Comparison of ENCODE assay signal across 23 cellular contexts in genomic region chr9:104871961-104872527, GRCh38. TPM values are rescaled to one million over a fixed set of nuclear protein-coding genes. Genes with fewer than 3 reads are reported as not detected.
DNase-seq lines count a peak whose midpoint lies in the region; ATAC-seq, FAIRE-seq and TF ChIP-seq lines count a peak whose summit lies in the region.
"Had no signal": no experiment of that assay in that cellular context is flagged by ENCODE, and none has a peak within 500 bp of the region (broad histone marks: within the 10 kb centered on the region; RNA-seq: fewer than 3 reads in every experiment).

No MANE protein-coding gene starts in this region.

- ATAC-seq in HepG2 (no peak), HG02759 (IDR thresholded peaks at IDR 0.05; ENCODE audit: unreplicated experiment) (no peak)
- ATAC-seq: mucosa of descending colon had no signal

- peaks cover 79% of the 10 kb centered on the region for H3K36me3 ChIP-seq in BLaER1
- H3K36me3 ChIP-seq in adrenal gland (replicated peaks in 1 of 2) = peaks cover 0 to 54% of the 10 kb centered on the region in 2 donors
- H3K36me3 ChIP-seq in HepG2 (replicated peaks in 1 of 2; ENCODE audit: control insufficient read depth in 1 of 2, insufficient read depth in 2 of 2, low read length in 2 of 2) = peaks cover 31 to 82% of the 10 kb centered on the region in 2 experiments
- H3K36me3 ChIP-seq in rectal smooth muscle tissue (ENCODE audit: control insufficient read depth, insufficient read depth, low read length) = peaks cover 3% of the 10 kb centered on the region
- H3K36me3 ChIP-seq in SJCRH30 = no peaks in the 10 kb centered on the region
- H3K36me3 ChIP-seq in esophagus muscularis mucosa = peaks cover 3 to 56% (median 26%) of the 10 kb centered on the region in 4 donors
- H3K36me3 ChIP-seq in ascending aorta = peaks cover 0 to 7% of the 10 kb centered on the region in 2 donors
- H3K36me3 ChIP-seq: colonic mucosa, prostate gland had no signal

- peaks cover 19% of the 10 kb centered on the region; the same call in 1 of the 2 replicates for H3K9me3 ChIP-seq in BLaER1
- no peaks in the 10 kb centered on the region for H3K9me3 ChIP-seq in adrenal gland (replicated peaks in 1 of 3)
- H3K9me3 ChIP-seq in HepG2 (ENCODE audit: low read length) = no peaks in the 10 kb centered on the region
- no peaks in the 10 kb centered on the region for H3K9me3 ChIP-seq in SJCRH30 (replicated peaks)
- H3K9me3 ChIP-seq in esophagus muscularis mucosa = no peaks in the 10 kb centered on the region
- no peaks in the 10 kb centered on the region for H3K9me3 ChIP-seq in ascending aorta
- H3K9me3 ChIP-seq: colonic mucosa, heart left ventricle, mucosa of descending colon, prostate gland, tibial nerve had no signal

- H4K20me1 ChIP-seq in BLaER1 = peaks cover 98% of the 10 kb centered on the region
- peaks cover 22% of the 10 kb centered on the region; the same call in 1 of the 2 replicates for H4K20me1 ChIP-seq in HepG2 (ENCODE audit: insufficient read depth, low read length)

- TF ChIP-seq EP300 in HepG2 (IDR thresholded peaks at IDR 0.05; ENCODE audit: low read depth in 2 of 2, low read length in 2 of 2) = no peak
- TF ChIP-seq EP300 in HepG2 (CRISPR knock-in tag; IDR thresholded peaks at IDR 0.05; ENCODE audit: borderline replicate concordance) = no peak
- TF ChIP-seq EP300 in esophagus muscularis mucosa (IDR thresholded peaks at IDR 0.05) = no peak

- no peak overlapping the region for H2AFZ ChIP-seq in HepG2 (ENCODE audit: low read length)

- no peak for TF ChIP-seq RAD21 in HepG2 (CRISPR knock-in tag; IDR thresholded peaks at IDR 0.05)

- POLR2A ChIA-PET in HepG2 (lab: Yijun Ruan, JAX) = no interaction called here

- H3K4me2 ChIP-seq in BLaER1 (peak overlapping the region; percentile 53; the same call in 1 of the 2 replicates), HepG2 (ENCODE audit: low read depth, low read length) (no peak overlapping the region)

- in situ Hi-C loops in HepG2 (cut with HindIII; ENCODE audit: extremely low pct_ligation_motif_present, low pct_unique_long_range_greater_than_20kb) = no loop called here

- CTCF ChIA-PET in HepG2 (lab: Yijun Ruan, JAX; ENCODE audit: low intra/inter-chr PET ratio, low total read pairs) = no interaction called here

- WGBS in adrenal gland, 4 donors = 73 to 82% (median 76%) methylated on average over 5 of the region's 5 CpGs
- WGBS in HepG2 (ENCODE audit: low lambda C conversion rate) = 78% methylated on average over 5 of the region's 5 CpGs
- WGBS in esophagus muscularis mucosa = 82% methylated on average over 5 of the region's 5 CpGs

- H3K27ac ChIP-seq in BLaER1 (no peak overlapping the region), adrenal gland (peak overlapping the region; percentile 65 to 93 (median 86)), HepG2 (ENCODE audit: extremely low read length, insufficient read depth, low read length) (no peak overlapping the region), rectal smooth muscle tissue (ENCODE audit: low read depth, low read length) (peak overlapping the region; percentile 78), SJCRH30 (no peak overlapping the region), esophagus muscularis mucosa (replicated peaks in 1 of 4) (peak overlapping the region in 2 of 4 donors; percentile 67 to 80), ascending aorta (no peak overlapping the region)
- H3K27ac ChIP-seq: colonic mucosa, VCaP had no signal

- intact Hi-C loops in adrenal gland (cut with DNase I) (no loop called here), HepG2 (cut with micrococcal nuclease; ENCODE audit: unreplicated experiment) (no loop called here), esophagus muscularis mucosa (cut with DNase I) (loop anchor here (5.0 kb wide), 1 partner anchor 45 kb away; no protein-coding TSS in a partner anchor), ascending aorta (cut with DNase I) (no loop called here)

- no peak for FAIRE-seq in HepG2 (lab: Jason Lieb, UNC)
- FAIRE-seq: endometrium had no signal

- BruUV-seq in HepG2 (replicated peaks; lab: Mats Ljungman, UMichigan) = TSS peak; percentile 4

- H3K9ac ChIP-seq in BLaER1 (no peak overlapping the region), HepG2 (ENCODE audit: insufficient read depth, low read depth, low read length) (no peak overlapping the region), rectal smooth muscle tissue (ENCODE audit: low read length) (no peak overlapping the region)

- no peaks in the 10 kb centered on the region for H3K27me3 ChIP-seq in BLaER1
- H3K27me3 ChIP-seq in adrenal gland = no peaks in the 10 kb centered on the region
- no peaks in the 10 kb centered on the region for H3K27me3 ChIP-seq in HepG2 (ENCODE audit: control insufficient read depth in 1 of 2, insufficient read depth in 2 of 2, low read length in 2 of 2)
- H3K27me3 ChIP-seq in rectal smooth muscle tissue (ENCODE audit: control insufficient read depth, insufficient read depth, low read length) = no peaks in the 10 kb centered on the region
- no peaks in the 10 kb centered on the region for H3K27me3 ChIP-seq in SJCRH30
- H3K27me3 ChIP-seq in esophagus muscularis mucosa = no peaks in the 10 kb centered on the region
- H3K27me3 ChIP-seq in ascending aorta = no peaks in the 10 kb centered on the region
- H3K27me3 ChIP-seq: colonic mucosa, heart left ventricle, tibial nerve had no signal

- peaks cover 52% of the 10 kb centered on the region for H3K79me2 ChIP-seq in HepG2 (ENCODE audit: insufficient read depth, low read length)

- H3K4me3 ChIP-seq in BLaER1 = no peak overlapping the region
- H3K4me3 ChIP-seq in adrenal gland = no peak overlapping the region
- no peak overlapping the region for H3K4me3 ChIP-seq in HepG2 (replicated peaks in 1 of 3; ENCODE audit: insufficient read depth in 1 of 3, low read depth in 2 of 3, low read length in 3 of 3)
- H3K4me3 ChIP-seq in rectal smooth muscle tissue (ENCODE audit: low read length) = no peak overlapping the region
- H3K4me3 ChIP-seq in SJCRH30 = no peak overlapping the region
- H3K4me3 ChIP-seq in esophagus muscularis mucosa = no peak overlapping the region
- H3K4me3 ChIP-seq in ascending aorta = no peak overlapping the region
- H3K4me3 ChIP-seq: colonic mucosa, heart left ventricle, mucosa of descending colon, prostate gland, tibial nerve had no signal

- TF ChIP-seq CTCF in adrenal gland (IDR thresholded peaks at IDR 0.05) (no peak), HepG2 (CRISPR knock-in tag; IDR thresholded peaks at IDR 0.05) (no peak), esophagus muscularis mucosa (IDR thresholded peaks at IDR 0.05) (no peak), ascending aorta (IDR thresholded peaks at IDR 0.05) (no peak)

- peaks cover 72% of the 10 kb centered on the region for H3K4me1 ChIP-seq in BLaER1
- peaks cover 74 to 76% of the 10 kb centered on the region in 2 donors for H3K4me1 ChIP-seq in adrenal gland (replicated peaks in 1 of 2)
- H3K4me1 ChIP-seq in HepG2 (ENCODE audit: insufficient read depth, low read length) = peaks cover 60% of the 10 kb centered on the region
- H3K4me1 ChIP-seq in rectal smooth muscle tissue (ENCODE audit: control insufficient read depth, insufficient read depth, low read length) = peaks cover 43% of the 10 kb centered on the region
- peaks cover 8% of the 10 kb centered on the region for H3K4me1 ChIP-seq in SJCRH30
- H3K4me1 ChIP-seq in esophagus muscularis mucosa = peaks cover 43 to 68% (median 64%) of the 10 kb centered on the region in 4 donors
- H3K4me1 ChIP-seq in ascending aorta = peaks cover 0 to 17% of the 10 kb centered on the region in 2 donors
- H3K4me1 ChIP-seq: colonic mucosa had no signal

- DNase-seq in adrenal gland (no peak), HepG2 (ENCODE audit: low spot score) (no peak), SJCRH30 (no peak), esophagus muscularis mucosa (ENCODE audit: extremely low spot score) (no peak), ascending aorta (ENCODE audit: low spot score in 2 of 2) (no peak)
- DNase-seq: ACHN; activated CD4-positive, alpha-beta T cell treated with anti-CD3 and anti-CD28 coated beads, Interleukin-2, amount 10 ng/mL, durations not matched to agents 7 days and 5 days; activated naive CD8-positive, alpha-beta T cell treated with anti-CD3 and anti-CD28 coated beads, Interleukin-2, amount 10 ng/mL, durations not matched to agents 7 days and 5 days; CD4-positive, CD25-positive, alpha-beta regulatory T cell; colonic mucosa; Kasumi-1; mucosa of descending colon; NCI-H1930; NCI-H226; stimulated activated CD4-positive, alpha-beta T cell treated with anti-CD3 and anti-CD28 coated beads, Interleukin-4, amount 100 ng/mL, for 4 hours had no signal

- no peak for TF ChIP-seq POLR2A in adrenal gland (IDR thresholded peaks at IDR 0.05)
- TF ChIP-seq POLR2A in HepG2 (IDR thresholded peaks at IDR 0.05; ENCODE audit: insufficient read depth in 1 of 2, low read depth in 2 of 2, low read length in 2 of 2) = no peak
- no peak for TF ChIP-seq POLR2A in esophagus muscularis mucosa (IDR thresholded peaks at IDR 0.05; ENCODE audit: low read depth)

RNA-seq across cellular contexts. Expression of gene ABCA1, which starts 55.9 kb away (rescaled TPM):
- total RNA-seq in adrenal gland (100 to 1,000 TPM; 101 to 446 (median 195) TPM), HepG2 (2016; rRNA removed; fragmentation: Illumina TruSeq; extraction: Trizol) (40.0 and 63.8 TPM in 2 replicates), esophagus muscularis mucosa (10 to 100 TPM; 47.8 to 73.9 (median 54.7) TPM), ascending aorta (14.0 TPM)
- polyA plus RNA-seq in adrenal gland (10 to 100 TPM; 26.8 to 58.4 (median 49.2) TPM), HepG2 (2011; rRNA removed) (26.8 and 30.0 TPM in 2 replicates)
- total RNA-seq in HepG2 (2016; cell fraction: cytosol; rRNA removed; fragmentation: Illumina TruSeq; extraction: Trizol; ENCODE audit: low read depth) = 8.1 and 10.0 TPM in 2 replicates
- 36.2 and 63.5 TPM in 2 replicates for total RNA-seq in HepG2 (2016; cell fraction: insoluble cytoplasmic fraction; rRNA removed; fragmentation: Illumina TruSeq; extraction: Trizol)
- 10.8 and 13.5 TPM in 2 replicates for total RNA-seq in HepG2 (2016; cell fraction: membrane; rRNA removed; fragmentation: Illumina TruSeq; extraction: Trizol)
- 111 and 125 TPM in 2 replicates for total RNA-seq in HepG2 (2016; cell fraction: nucleus; rRNA removed; fragmentation: Illumina TruSeq; extraction: Trizol)
- polyA plus RNA-seq in HepG2 (2011; cell fraction: cytosol; rRNA removed) = 23.6 and 27.4 TPM in 2 replicates
- 74.2 and 77.9 TPM in 2 replicates for polyA plus RNA-seq in HepG2 (2011; cell fraction: nucleus; rRNA removed)
- polyA plus RNA-seq in HepG2 (2012) = 16.8 and 28.4 TPM in 2 replicates
- 1.1 TPM in 2 replicates for polyA plus RNA-seq in HepG2 (2016; cell fraction: cytosol; fragmentation: Illumina TruSeq; extraction: Trizol; ENCODE audit: low read depth)
- 13.1 and 13.8 TPM in 2 replicates for polyA plus RNA-seq in HepG2 (2016; cell fraction: insoluble cytoplasmic fraction; fragmentation: Illumina TruSeq; extraction: Trizol; ENCODE audit: low read depth)
- 2.0 and 2.5 TPM in 2 replicates for polyA plus RNA-seq in HepG2 (2016; cell fraction: membrane; fragmentation: Illumina TruSeq; extraction: Trizol; ENCODE audit: low read depth)
- 64.5 and 67.0 TPM in 2 replicates for polyA plus RNA-seq in HepG2 (2016; cell fraction: nucleus; fragmentation: Illumina TruSeq; extraction: Trizol; ENCODE audit: insufficient read depth, low read depth)
- 0.51 and 497 TPM in 2 replicates for polyA minus RNA-seq in HepG2 (2011; rRNA and poly(A)+ RNA removed; ENCODE audit: low replicate concordance)
- polyA minus RNA-seq in HepG2 (2011; cell fraction: cytosol; rRNA and poly(A)+ RNA removed) = 94.8 and 127 TPM in 2 replicates
- 220 and 287 TPM in 2 replicates for polyA minus RNA-seq in HepG2 (2011; cell fraction: nucleus; rRNA and poly(A)+ RNA removed)
- 0.03 and 0.04 TPM in 2 replicates for total RNA-seq in SJCRH30 (2014; rRNA removed; shearing (Covaris generic))

Comparison
In these comparisons a context has a peak if more than half of its experiments do, and no peak if none do; other contexts are left out.
1. H3K27ac ChIP-seq: peak in adrenal gland (5 of 5) and rectal smooth muscle tissue (single experiment); none in BLaER1 (single experiment), HepG2 (single experiment), SJCRH30 (single experiment) and ascending aorta (0 of 2).